24 cellular contexts compared by ENCODE assay signal in genomic region chr5:3304346-3304745, GRCh38.
"Had no signal": no experiment of that assay in that cellular context is flagged by ENCODE, and none has a peak within 500 bp of the region (broad histone marks: within the 10 kb centered on the region; RNA-seq: fewer than 3 reads in every experiment).

No MANE protein-coding gene starts in this region.

- H3K4me2 ChIP-seq: neural progenitor cell had no signal

- H2AFZ ChIP-seq: neural progenitor cell had no signal

- H3K27me3 ChIP-seq: neural progenitor cell, ovary, right atrium auricular region, right lobe of liver, suprapubic skin, tibial nerve, upper lobe of left lung, vagina had no signal

- H3K4me3 Mint-ChIP-seq: naive thymus-derived CD8-positive, alpha-beta T cell; nephron progenitor cell; neural progenitor cell; stimulated activated naive B cell treated with anti-CD40 and anti-IgM and Interleukin-4, amounts not matched to agents 10 μg/mL and 1 μg/mL and 100 μg/mL, for 72 hours had no signal

- H3K4me1 Mint-ChIP-seq: naive thymus-derived CD8-positive, alpha-beta T cell; stimulated activated naive B cell treated with anti-CD40 and anti-IgM and Interleukin-4, amounts not matched to agents 10 μg/mL and 1 μg/mL and 100 μg/mL, for 72 hours had no signal

- DNase-seq: hippocampal formation; kidney; left colon; left ventricle myocardium inferior; naive thymus-derived CD8-positive, alpha-beta T cell; nephron progenitor cell; ovary; right lobe of liver; stimulated activated CD4-positive, alpha-beta T cell treated with anti-CD3 and anti-CD28 coated beads, Interleukin-12 subunit alpha, Interleukin-12 subunit beta, amount 100 ng/mL, for 4 hours; stimulated activated CD4-positive, alpha-beta T cell treated with anti-CD3 and anti-CD28 coated beads, Interleukin-15, amount 100 ng/mL, for 24 hours; stimulated activated CD4-positive, alpha-beta T cell treated with anti-CD3 and anti-CD28 coated beads, Interleukin-2, amount 100 ng/mL, for 24 hours; stimulated activated CD4-positive, alpha-beta T cell treated with anti-CD3 and anti-CD28 coated beads, Interleukin-4, amount 100 ng/mL, for 1 hour; stimulated activated naive B cell treated with anti-CD40 and anti-IgM and Interleukin-4, amounts not matched to agents 10 μg/mL and 1 μg/mL and 100 μg/mL, for 72 hours; stimulated activated naive CD8-positive, alpha-beta T cell treated with anti-CD3 and anti-CD28 coated beads, Interleukin-15, Interleukin-2, amounts not matched to agents 100 U/mL and 50 U/mL, for 24 hours; stomach had no signal

- H3K27ac ChIP-seq: left ventricle myocardium inferior, neural progenitor cell, ovary, right atrium auricular region, right lobe of liver, stomach, suprapubic skin, tibial nerve, upper lobe of left lung, vagina had no signal

- H3K27ac Mint-ChIP-seq: naive thymus-derived CD8-positive, alpha-beta T cell; nephron progenitor cell; progenitor cell of endocrine pancreas; stimulated activated naive B cell treated with anti-CD40 and anti-IgM and Interleukin-4, amounts not matched to agents 10 μg/mL and 1 μg/mL and 100 μg/mL, for 72 hours had no signal

- FAIRE-seq: kidney had no signal

- H3K36me3 ChIP-seq: left ventricle myocardium inferior, neural progenitor cell, ovary, right atrium auricular region, right lobe of liver, stomach, suprapubic skin, tibial nerve, upper lobe of left lung, vagina had no signal

- H3K4me1 ChIP-seq: right lobe of liver, stomach, tibial nerve, upper lobe of left lung, vagina had no signal

- H3K4me3 ChIP-seq: left ventricle myocardium inferior, lung, neural progenitor cell, ovary, right atrium auricular region, right lobe of liver, skin epidermis, stomach, suprapubic skin, tibial nerve, upper lobe of left lung, vagina had no signal

- H3K9me3 ChIP-seq: left ventricle myocardium inferior, ovary, right atrium auricular region, right lobe of liver, stomach, suprapubic skin, tibial nerve, upper lobe of left lung, vagina had no signal

- H3K9ac ChIP-seq: neural progenitor cell had no signal

- ATAC-seq: left colon; naive thymus-derived CD8-positive, alpha-beta T cell; stimulated activated naive B cell treated with anti-CD40 and anti-IgM and Interleukin-4, amounts not matched to agents 10 μg/mL and 1 μg/mL and 100 μg/mL, for 72 hours; stimulated activated naive CD8-positive, alpha-beta T cell treated with anti-CD3 and anti-CD28 coated beads, Interleukin-15, Interleukin-2, amounts not matched to agents 100 U/mL and 50 U/mL, for 24 hours had no signal

- H3K36me3 Mint-ChIP-seq: neural progenitor cell; stimulated activated naive B cell treated with anti-CD40 and anti-IgM and Interleukin-4, amounts not matched to agents 10 μg/mL and 1 μg/mL and 100 μg/mL, for 72 hours had no signal
